Comparison of ENCODE assay signal across 8 cellular contexts in the genomic region with DNA sequence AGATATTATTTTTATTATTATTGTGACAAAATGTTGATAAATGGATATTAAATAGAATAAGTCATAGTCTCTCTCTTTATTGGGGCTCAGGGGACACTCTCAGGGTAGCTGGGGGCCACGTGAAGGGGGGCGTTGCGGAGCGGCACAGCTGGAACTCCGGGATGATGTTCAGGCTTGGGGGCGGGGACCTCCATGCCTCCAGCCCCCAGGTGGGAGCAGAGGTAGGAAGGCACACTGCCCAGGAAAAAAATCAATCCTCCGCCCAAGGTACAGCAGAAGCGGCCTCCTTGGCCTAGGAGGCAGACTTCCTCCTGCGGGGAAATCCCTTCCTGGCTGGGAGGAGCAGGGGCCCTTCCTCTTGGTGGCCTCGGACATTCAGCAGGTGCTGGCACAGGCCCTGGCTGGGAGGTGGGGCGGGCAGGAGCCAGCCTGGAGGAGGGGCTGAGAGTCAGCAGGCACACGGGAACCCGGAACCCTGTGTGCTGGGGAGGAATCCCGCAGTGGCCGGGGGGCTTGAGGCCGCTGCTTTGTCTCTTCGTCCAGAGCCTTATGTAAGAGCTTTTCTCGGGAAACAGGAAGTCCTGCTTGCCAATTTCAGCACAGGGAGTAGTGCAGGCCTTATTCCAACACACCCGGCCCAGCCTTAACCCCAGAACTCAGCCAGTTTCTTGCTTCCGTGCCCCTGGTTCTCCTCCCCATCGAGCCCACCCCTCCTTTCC. TPM values are rescaled to one million over a fixed set of nuclear protein-coding genes. Genes with fewer than 3 reads are reported as not detected.
DNase-seq lines count a peak whose midpoint lies in the region; ATAC-seq and TF ChIP-seq lines count a peak whose summit lies in the region.

No MANE protein-coding gene starts in this region.

- H3K27ac Mint-ChIP-seq in endodermal cell = peak overlapping the region; percentile 78
- peak overlapping the region; percentile 99 for H3K27ac Mint-ChIP-seq in memory B cell

- H3K36me3 Mint-ChIP-seq in endodermal cell (ENCODE audit: low read depth) = peaks cover 4% of the 10 kb centered on the region
- peaks cover 5% of the 10 kb centered on the region for H3K36me3 Mint-ChIP-seq in memory B cell

- intact Hi-C loops in thyroid gland (cut with DNase I) = no loop called here

- no peak overlapping the region for H3K9ac ChIP-seq in endodermal cell (ENCODE audit: extremely low read depth, low read length, poor library complexity, severe bottlenecking)

- H3K36me3 ChIP-seq in H7 (replicated peaks; ENCODE audit: control insufficient read depth, insufficient read depth, low read length) (no peaks in the 10 kb centered on the region), endodermal cell (ENCODE audit: control insufficient read depth, insufficient read depth, low read length) (no peaks in the 10 kb centered on the region), thyroid gland (no peaks in the 10 kb centered on the region)

- 40 to 46% methylated on average over 13 to 21 of the region's 21 CpGs for WGBS in endodermal cell (ENCODE audit: insufficient coverage in 1 of 2, insufficient read length in 1 of 2), 2 experiments
- 7 to 9% methylated on average over 13 to 21 of the region's 21 CpGs for WGBS in thyroid gland, 2 donors

- peak; percentile 80 for DNase-seq in COLO668 (lab: John Stamatoyannopoulos, UW; ENCODE audit: unreplicated experiment)
- DNase-seq in H7 = peak; percentile 92
- peak; percentile 93 for DNase-seq in endodermal cell
- DNase-seq in memory B cell (ENCODE audit: low spot score in 2 of 2) = peak in 1 of 2 donors; percentile 45
- peak; percentile 95 for DNase-seq in thyroid gland
- DNase-seq in COLO829 (ENCODE audit: low spot score) = no peak

- no peaks in the 10 kb centered on the region for H3K27me3 Mint-ChIP-seq in endodermal cell (ENCODE audit: insufficient read depth)
- no peaks in the 10 kb centered on the region for H3K27me3 Mint-ChIP-seq in memory B cell

- H3K9me3 ChIP-seq in endodermal cell (ENCODE audit: control insufficient read depth, low read length) (no peaks in the 10 kb centered on the region), thyroid gland (no peaks in the 10 kb centered on the region)

- peaks cover 35% of the 10 kb centered on the region for H3K4me1 Mint-ChIP-seq in endodermal cell
- H3K4me1 Mint-ChIP-seq in memory B cell = peaks cover 55% of the 10 kb centered on the region

- no peaks in the 10 kb centered on the region for H3K9me3 Mint-ChIP-seq in endodermal cell
- no peaks in the 10 kb centered on the region for H3K9me3 Mint-ChIP-seq in memory B cell

- TF ChIP-seq CTCF in endodermal cell (conservative IDR thresholded peaks at IDR 0.05) (no peak), thyroid gland (IDR thresholded peaks at IDR 0.05) (peak in 3 of 6 experiments; percentile 5 to 14 (median 8))

- ATAC-seq in memory B cell (ENCODE audit: low read depth) = peak; percentile 15
- no peak for ATAC-seq in HG03159 (IDR thresholded peaks at IDR 0.05; ENCODE audit: unreplicated experiment)

- H3K4me3 Mint-ChIP-seq in endodermal cell (peak overlapping the region; percentile 31), memory B cell (peak overlapping the region; percentile 86)

- H3K4me3 ChIP-seq in H7 (ENCODE audit: insufficient read depth, low read depth, low read length) = 0 out of 2 replicates have a peak overlapping the region, but pooled peaks have one; percentile 8
- no peak overlapping the region for H3K4me3 ChIP-seq in endodermal cell (ENCODE audit: low read length)
- H3K4me3 ChIP-seq in thyroid gland (replicated peaks in 1 of 3) = peak overlapping the region in 1 of 3 donors; percentile 28

- no peak overlapping the region for H3K27ac ChIP-seq in endodermal cell (ENCODE audit: low read depth, low read length)
- peak overlapping the region; percentile 94 to 98 (median 95) for H3K27ac ChIP-seq in thyroid gland

- TF ChIP-seq POLR2A in Raji (IDR thresholded peaks at IDR 0.05; ENCODE audit: insufficient read depth, low read depth, low read length) = 0 out of 2 replicates have a peak, but pooled peaks have one; percentile 7
- TF ChIP-seq POLR2A in thyroid gland (IDR thresholded peaks at IDR 0.05) = peak; percentile 2 to 87

- no peaks in the 10 kb centered on the region for H3K27me3 ChIP-seq in H7 (ENCODE audit: control insufficient read depth, insufficient read depth, low read length)
- H3K27me3 ChIP-seq in endodermal cell (ENCODE audit: control insufficient read depth, insufficient read depth, low read length, poor library complexity, severe bottlenecking) = no peaks in the 10 kb centered on the region
- H3K27me3 ChIP-seq in thyroid gland = no peaks in the 10 kb centered on the region

- H3K4me1 ChIP-seq in endodermal cell (ENCODE audit: control insufficient read depth, insufficient read depth, low read length) (peaks cover 3% of the 10 kb centered on the region), thyroid gland (peaks cover 40 to 48% of the 10 kb centered on the region in 2 donors)

RNA-seq across cellular contexts. Expression of gene TNFSF13, which starts 0.6 kb away (rescaled TPM):
- total RNA-seq in H7 (2014; rRNA removed; shearing (Covaris generic)) = 0.94 and 1.7 TPM in 2 replicates
- 1 to 10 TPM; 1.7 to 3.0 TPM for total RNA-seq in endodermal cell
- 0.46 TPM for polyA plus RNA-seq in endodermal cell (2013, experiment 1 of 2)
- polyA plus RNA-seq in endodermal cell (2013, experiment 2 of 2) = 1.4 TPM
- 10 to 100 TPM; 11.7 to 32.2 (median 24.8) TPM for total RNA-seq in thyroid gland

RNA-seq across cellular contexts. Expression of gene SENP3, which starts 3.7 kb away (rescaled TPM):
- 137 and 203 TPM in 2 replicates for total RNA-seq in H7 (2014; rRNA removed; shearing (Covaris generic))
- total RNA-seq in endodermal cell = 10 to 100 TPM; 71.5 to 82.3 TPM
- 81.6 TPM for polyA plus RNA-seq in endodermal cell (2013, experiment 1 of 2)
- 69.2 TPM for polyA plus RNA-seq in endodermal cell (2013, experiment 2 of 2)
- total RNA-seq in thyroid gland = 10 to 100 TPM; 62.4 to 73.3 (median 66.3) TPM

RNA-seq across cellular contexts. Expression of gene TNFSF12, which starts 9.1 kb away (rescaled TPM):
- total RNA-seq in H7 (2014; rRNA removed; shearing (Covaris generic)) = 6.2 and 9.6 TPM in 2 replicates
- total RNA-seq in endodermal cell = 1 to 10 TPM; 8.3 to 8.4 TPM
- polyA plus RNA-seq in endodermal cell (2013, experiment 1 of 2) = 1.5 TPM
- 1.7 TPM for polyA plus RNA-seq in endodermal cell (2013, experiment 2 of 2)
- 10 to 100 TPM; 17.9 to 39.9 (median 30.8) TPM for total RNA-seq in thyroid gland

RNA-seq across cellular contexts. Expression of gene CD68, which starts 21.5 kb away (rescaled TPM):
- 0.22 and 0.55 TPM in 2 replicates for total RNA-seq in H7 (2014; rRNA removed; shearing (Covaris generic))
- total RNA-seq in endodermal cell (under 1 TPM in 1 of 2 donors, not detected in 1; 0.44 TPM), thyroid gland (10 to 100 TPM; 13.6 to 52.0 (median 21.5) TPM)
- polyA plus RNA-seq in endodermal cell (2013, experiment 1 of 2) = not detected
- 0.25 TPM for polyA plus RNA-seq in endodermal cell (2013, experiment 2 of 2)

RNA-seq across cellular contexts. Expression of gene MPDU1, which starts 25.7 kb away (rescaled TPM):
- total RNA-seq in H7 (2014; rRNA removed; shearing (Covaris generic)) = 111 and 146 TPM in 2 replicates
- total RNA-seq in endodermal cell = 10 to 100 TPM; 47.4 to 56.6 TPM
- 57.7 TPM for polyA plus RNA-seq in endodermal cell (2013, experiment 1 of 2)
- 50.7 TPM for polyA plus RNA-seq in endodermal cell (2013, experiment 2 of 2)
- total RNA-seq in thyroid gland = 100 to 1,000 TPM in 3 of 4 donors, 10 to 100 TPM in 1; 88.8 to 250 (median 164) TPM
